In genomic region chr11:78798567-78799170, GRCh38 we compare ENCODE assay signal across 8 cellular contexts.
DNase-seq lines count a peak whose midpoint lies in the region; ATAC-seq, FAIRE-seq and TF ChIP-seq lines count a peak whose summit lies in the region.

No MANE protein-coding gene starts in this region.

- no peak overlapping the region for H3K9ac ChIP-seq in NT2/D1 (ENCODE audit: insufficient read length, low read depth)

- FAIRE-seq in D721Med (lab: Jason Lieb, UNC) = no peak

- no peaks in the 10 kb centered on the region for H3K36me3 ChIP-seq in NT2/D1 (ENCODE audit: insufficient read depth, insufficient read length, low read length)

- peak; percentile 27 for DNase-seq in D721Med (ENCODE audit: insufficient read length, low spot score)
- DNase-seq in NT2/D1 (ENCODE audit: low read depth, low spot score) = peak; percentile 54
- peak in 42 of 58 donors; percentile 9 to 71 (median 44) for DNase-seq in anterior cingulate cortex (lab: John Stamatoyannopoulos, UW)
- peak; percentile 51 to 56 for DNase-seq in hippocampal formation (lab: John Stamatoyannopoulos, UW)
- DNase-seq in stimulated activated CD4-positive, alpha-beta T cell treated with anti-CD3 and anti-CD28 coated beads, Interleukin-12 subunit alpha, Interleukin-12 subunit beta, amount 100 ng/mL, for 48 hours (ENCODE audit: low read depth in 2 of 3, low spot score in 1 of 3) = peak; percentile 3 to 31 (median 20)
- no peak for DNase-seq in NCI-H1694 (lab: John Stamatoyannopoulos, UW)

- TF ChIP-seq CTCF in D721Med (IDR thresholded peaks at IDR 0.05; ENCODE audit: insufficient read depth, missing control alignments) = peak; percentile 85

- ATAC-seq in GM19438 (IDR thresholded peaks at IDR 0.05; ENCODE audit: low read depth, unreplicated experiment) (peak; percentile 88), HG03442 (IDR thresholded peaks at IDR 0.05; ENCODE audit: unreplicated experiment) (peak; percentile 98)

- H3K9me3 ChIP-seq in NT2/D1 (ENCODE audit: insufficient read depth, low read length) = no peaks in the 10 kb centered on the region

- H3K27me3 ChIP-seq in NT2/D1 (ENCODE audit: insufficient read depth, insufficient read length) = no peaks in the 10 kb centered on the region

- no peak overlapping the region for H3K4me3 ChIP-seq in NT2/D1 (ENCODE audit: insufficient read length, low read depth)

- peaks cover 14% of the 10 kb centered on the region for H3K4me1 ChIP-seq in NT2/D1 (ENCODE audit: insufficient read depth, insufficient read length)
